ENCODE assay signal across 8 cellular contexts in the genomic region with DNA sequence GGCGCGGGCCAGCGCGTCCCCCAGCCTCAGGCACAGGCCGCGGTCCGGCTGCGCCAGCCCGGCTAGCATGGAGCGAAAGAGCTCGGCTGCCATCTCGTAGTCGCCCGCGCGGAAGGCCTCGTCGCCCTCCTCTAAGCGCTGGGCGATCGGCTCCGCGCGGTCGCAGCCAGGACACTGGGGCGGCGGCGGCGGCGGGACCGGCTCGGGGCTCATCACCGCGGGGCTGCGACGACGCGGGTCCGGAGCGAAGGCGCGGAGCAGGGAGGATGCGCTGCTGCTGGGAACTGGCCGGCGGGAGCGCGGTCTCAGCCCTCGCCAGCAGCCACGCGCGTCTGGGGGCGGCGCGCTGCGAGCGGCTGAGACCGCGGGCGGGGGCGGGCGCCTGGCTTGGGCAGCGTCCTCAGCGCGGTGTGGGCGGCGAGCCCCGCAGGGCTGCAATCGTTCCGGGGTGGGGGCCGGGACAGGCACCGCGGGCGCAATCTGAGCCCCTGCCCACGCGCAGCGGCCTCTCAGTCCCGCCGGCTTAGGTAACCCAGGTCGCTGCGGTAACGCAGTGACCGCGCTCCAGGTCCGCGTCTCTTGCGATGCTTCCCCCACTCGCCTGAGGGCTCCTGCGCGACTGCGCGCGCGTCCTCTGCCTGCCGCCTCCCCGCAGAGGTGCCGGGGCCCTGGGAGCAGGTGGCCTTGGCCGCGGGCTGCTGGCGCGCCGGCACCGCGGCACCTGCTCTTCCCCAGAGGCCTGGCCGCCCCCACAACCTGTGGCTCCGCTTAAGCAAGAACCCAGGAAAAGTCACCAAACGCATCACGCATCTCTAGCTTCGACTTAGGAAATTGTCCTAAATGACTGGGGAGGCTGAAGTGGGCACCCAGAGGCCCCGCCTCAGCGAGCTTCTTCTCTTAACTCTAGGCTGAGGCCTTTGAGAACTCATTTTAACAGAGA. TPM values are rescaled to one million over a fixed set of nuclear protein-coding genes. Genes with fewer than 3 reads are reported as not detected.
DNase-seq lines count a peak whose midpoint lies in the region; ATAC-seq and TF ChIP-seq lines count a peak whose summit lies in the region.

A gene (minus strand): TSS at position 621 of the 940 bp plus-strand sequence. CDS start 408 bp downstream, at position 213.

- peak within 1 kb of the TSS; percentile 69 for H3K4me3 ChIP-seq in cardiac muscle cell
- H3K4me3 ChIP-seq in trophoblast cell (ENCODE audit: low read depth, low read length), result peak within 1 kb of the TSS; percentile 81
- H3K4me3 ChIP-seq in effector memory CD4-positive, alpha-beta T cell (ENCODE audit: insufficient read depth, low read depth, low read length, poor library complexity, severe bottlenecking), result no peak within 1 kb of the TSS

- H3K27ac ChIP-seq in cardiac muscle cell (no peak within 1 kb of the TSS), trophoblast cell (ENCODE audit: low read depth, low read length) (no peak within 1 kb of the TSS)
- no peak within 1 kb of the TSS for H3K27ac ChIP-seq in effector memory CD4-positive, alpha-beta T cell (ENCODE audit: insufficient read depth, low read length, poor library complexity, severe bottlenecking)

- H2BK120ac ChIP-seq in trophoblast cell (ENCODE audit: insufficient read depth, low read length, poor library complexity), result no peak within 1 kb of the TSS

- WGBS in trophoblast cell (ENCODE audit: extremely low coverage, insufficient coverage, insufficient read length), result no CpG with 5 or more reads among the region's 110 CpGs

- no peak within 1 kb of the TSS for H3K9ac ChIP-seq in trophoblast cell (ENCODE audit: low read length)

- no peak within 1 kb of the TSS for H3K14ac ChIP-seq in trophoblast cell (ENCODE audit: low read length)

- ATAC-seq in HG03196 (IDR thresholded peaks at IDR 0.05; ENCODE audit: unreplicated experiment), result no peak

- H3K79me1 ChIP-seq in trophoblast cell (ENCODE audit: low read length), result no peaks in the 10 kb centered on the region

- H3K79me2 ChIP-seq in trophoblast cell (ENCODE audit: control insufficient read depth, insufficient read depth, low read length, poor library complexity), result no peaks in the 10 kb centered on the region

- peak within 1 kb of the TSS; percentile 56 for H2AFZ ChIP-seq in trophoblast cell (ENCODE audit: insufficient read depth, low read length, poor library complexity)

- H3K4me2 ChIP-seq in trophoblast cell (ENCODE audit: low read length), result peak within 1 kb of the TSS; percentile 100

- peak within 1 kb of the TSS; percentile 75 for H4K8ac ChIP-seq in trophoblast cell (ENCODE audit: low read depth, low read length)

- H2BK12ac ChIP-seq in trophoblast cell (ENCODE audit: low read length), result no peak within 1 kb of the TSS

- H3K9me3 ChIP-seq in cardiac muscle cell (ENCODE audit: low read depth), result no peaks in the 10 kb centered on the region
- H3K9me3 ChIP-seq in trophoblast cell (ENCODE audit: insufficient read depth, low read depth, low read length), result peaks cover 4% of the 10 kb centered on the region
- no peaks in the 10 kb centered on the region for H3K9me3 ChIP-seq in effector memory CD4-positive, alpha-beta T cell (ENCODE audit: control insufficient read depth, low read length)

- no peak within 1 kb of the TSS for H2AK5ac ChIP-seq in trophoblast cell (ENCODE audit: low read length)

- peak within 1 kb of the TSS; percentile 11 for H3K18ac ChIP-seq in trophoblast cell (ENCODE audit: low read length)

- H3K4me1 ChIP-seq in cardiac muscle cell (ENCODE audit: low read depth), result no peaks in the 10 kb centered on the region
- H3K4me1 ChIP-seq in trophoblast cell (ENCODE audit: control insufficient read depth in 1 of 2, insufficient read depth in 2 of 2, low read length in 2 of 2), result peaks cover 5 to 12% of the 10 kb centered on the region in 2 experiments
- H3K4me1 ChIP-seq in effector memory CD4-positive, alpha-beta T cell (ENCODE audit: control insufficient read depth, insufficient read depth, low read length, poor library complexity, severe bottlenecking), result no peaks in the 10 kb centered on the region

- DNase-seq in C1 segment of cervical spinal cord (lab: John Stamatoyannopoulos, UW) (peak in 8 of 14 donors; percentile 32 to 75 (median 42)), HuH-7.5 (ENCODE audit: low spot score) (peak; percentile 43), cardiac muscle cell (ENCODE audit: low read depth in 1 of 2, low spot score in 1 of 2) (peak; percentile 1 to 41), trophoblast cell (peak in 1 of 2 donors; percentile 25), NCI-H82 treated with DMSO at 0.1 percent for 48 hours (lab: John Stamatoyannopoulos, UW; ENCODE audit: unreplicated experiment) (no peak)
- peak; percentile 22 to 32 for DNase-seq in activated T-cell treated with anti-CD3 and anti-CD28 coated beads, Interleukin-2, amount 50 U/mL, for 48 hours
- no peak for DNase-seq in effector memory CD4-positive, alpha-beta T cell

- no peak within 1 kb of the TSS for H4K12ac ChIP-seq in trophoblast cell (ENCODE audit: low read depth, low read length)

- no peak within 1 kb of the TSS for H3K23ac ChIP-seq in trophoblast cell (ENCODE audit: low read length)

- H3K36me3 ChIP-seq in cardiac muscle cell, result no peaks in the 10 kb centered on the region
- H3K36me3 ChIP-seq in trophoblast cell (ENCODE audit: control insufficient read depth in 1 of 2, insufficient read depth in 2 of 2, low read length in 2 of 2), result no peaks in the 10 kb centered on the region
- H3K36me3 ChIP-seq in effector memory CD4-positive, alpha-beta T cell (ENCODE audit: control insufficient read depth, insufficient read depth, low read length), result no peaks in the 10 kb centered on the region

- peak within 1 kb of the TSS; percentile 42 for H4K91ac ChIP-seq in trophoblast cell (ENCODE audit: low read depth, low read length)

- no peak within 1 kb of the TSS for H2BK5ac ChIP-seq in trophoblast cell (ENCODE audit: low read depth, low read length, poor library complexity)

- no peak for TF ChIP-seq CTCF in cardiac muscle cell (IDR thresholded peaks at IDR 0.05; ENCODE audit: low read depth, low read length)

- H3K27me3 ChIP-seq in cardiac muscle cell, result peaks cover 82% of the 10 kb centered on the region
- peaks cover 21% of the 10 kb centered on the region for H3K27me3 ChIP-seq in trophoblast cell (ENCODE audit: insufficient read depth, low read length)
- peaks cover 8% of the 10 kb centered on the region for H3K27me3 ChIP-seq in effector memory CD4-positive, alpha-beta T cell (replicated peaks; ENCODE audit: control insufficient read depth, insufficient read depth, low read length, poor library complexity, severe bottlenecking)

- H3K4ac ChIP-seq in trophoblast cell (ENCODE audit: low read depth, low read length), result no peak within 1 kb of the TSS

RNA-seq across cellular contexts. Expression of the gene that starts here (rescaled TPM):
- total RNA-seq in cardiac muscle cell, result 0.83 and 1.7 TPM in 2 replicates
- polyA plus RNA-seq in cardiac muscle cell, result 0.36 and 1.3 TPM in 2 replicates
- 1.8 and 2.0 TPM in 2 replicates for polyA plus RNA-seq in trophoblast cell (2013)

Comparison
In these comparisons a context has a peak if more than half of its experiments do, and no peak if none do; other contexts are left out.
1. DNase-seq: peak in C1 segment of cervical spinal cord (8 of 14), HuH-7.5 (single experiment), activated T-cell treated with anti-CD3 and anti-CD28 coated beads, Interleukin-2, amount 50 U/mL, for 48 hours (2 of 2) and cardiac muscle cell (2 of 2); none in NCI-H82 treated with DMSO at 0.1 percent for 48 hours (single experiment) and effector memory CD4-positive, alpha-beta T cell (0 of 3).